Comparison of ENCODE assay signal across 14 cellular contexts in the genomic region with DNA sequence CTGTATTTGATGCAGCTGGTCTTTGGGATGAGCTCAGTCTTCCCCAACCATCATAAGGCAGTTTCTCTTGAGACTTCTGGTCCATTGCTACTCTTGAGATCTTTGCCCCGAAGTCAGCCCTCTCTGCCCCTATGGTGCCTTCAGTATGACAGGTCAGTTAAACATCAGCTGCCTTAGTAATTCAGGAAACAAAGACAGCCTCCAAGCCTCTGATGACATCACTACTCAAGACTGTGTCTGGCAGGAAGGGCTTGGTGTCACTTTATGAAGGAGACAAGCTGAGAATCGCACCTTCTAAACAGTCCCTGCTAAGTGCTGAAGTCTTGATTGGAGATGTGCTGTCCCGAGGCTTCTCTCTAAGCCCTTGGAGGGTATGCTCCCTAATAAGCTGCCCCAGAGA.
A peak's percentile ranks its signal among the peaks of the same experiment; 100 is the strongest.
DNase-seq lines count a peak whose midpoint lies in the region; ATAC-seq, FAIRE-seq and TF ChIP-seq lines count a peak whose summit lies in the region.
"Had no signal": no experiment of that assay in that cellular context is flagged by ENCODE, and none has a peak within 500 bp of the region (broad histone marks: within the 10 kb centered on the region; RNA-seq: fewer than 3 reads in every experiment).

No MANE protein-coding gene starts in this region.

- H3K4me3 Mint-ChIP-seq in HFFc6 (peak overlapping the region; percentile 72), immature natural killer cell (peak overlapping the region in 1 of 5 donors; percentile 1)
- H3K4me3 Mint-ChIP-seq: activated CD4-positive, alpha-beta memory T cell treated with anti-CD3 and anti-CD28 coated beads for 36 hours; naive B cell had no signal

- H3K27ac ChIP-seq in A549 = peak overlapping the region; percentile 37 to 50; a peak in 3 of 6 replicates
- peak overlapping the region; percentile 18 for H3K27ac ChIP-seq in brain microvascular endothelial cell
- no peak overlapping the region for H3K27ac ChIP-seq in gastrocnemius medialis
- H3K27ac ChIP-seq: BLaER1 had no signal

- no peak for TF ChIP-seq CTCF in A549 (IDR thresholded peaks at IDR 0.05)
- no peak for TF ChIP-seq CTCF in HFFc6 (IDR thresholded peaks at IDR 0.05)
- TF ChIP-seq CTCF in brain microvascular endothelial cell (IDR thresholded peaks at IDR 0.05; ENCODE audit: low read depth, low read length, missing control alignments) = no peak
- TF ChIP-seq CTCF in gastrocnemius medialis (IDR thresholded peaks at IDR 0.05 in 4 of 5, conservative IDR thresholded peaks at IDR 0.05 in 1 of 5) = no peak

- peak overlapping the region; percentile 59 for H3K4me2 ChIP-seq in A549
- H3K4me2 ChIP-seq: BLaER1 had no signal

- POLR2A ChIA-PET in A549 (lab: Yijun Ruan, JAX) = no interaction called here

- H3K4me3 ChIP-seq in A549 (no peak overlapping the region), brain microvascular endothelial cell (ENCODE audit: low read depth, low read length) (no peak overlapping the region), gastrocnemius medialis (no peak overlapping the region)
- H3K4me3 ChIP-seq: BLaER1, stomach had no signal

- WGBS in A549 (ENCODE audit: missing lambda C conversion rate) = 2% methylated on average over 3 of the region's 3 CpGs

- no peaks in the 10 kb centered on the region; the same call in 1 of the 2 replicates for H3K27me3 Mint-ChIP-seq in HFFc6 (ENCODE audit: insufficient read depth)
- no peaks in the 10 kb centered on the region for H3K27me3 Mint-ChIP-seq in immature natural killer cell (ENCODE audit: low read depth in 3 of 3)
- H3K27me3 Mint-ChIP-seq: activated CD4-positive, alpha-beta memory T cell treated with anti-CD3 and anti-CD28 coated beads for 36 hours; naive B cell had no signal

- no peak for TF ChIP-seq EP300 in A549 (IDR thresholded peaks at IDR 0.05)

- H3K4me1 Mint-ChIP-seq in HFFc6 (ENCODE audit: low read depth) = peaks cover 55% of the 10 kb centered on the region
- H3K4me1 Mint-ChIP-seq in immature natural killer cell = peaks cover 9 to 11% of the 10 kb centered on the region in 2 donors
- H3K4me1 Mint-ChIP-seq: naive B cell had no signal

- TF ChIP-seq RAD21 in A549 (conservative IDR thresholded peaks at IDR 0.05 in 1 of 2, IDR thresholded peaks at IDR 0.05 in 1 of 2) = no peak

- TF ChIP-seq POLR2A in A549 (IDR thresholded peaks at IDR 0.05; ENCODE audit: low read length) (no peak), gastrocnemius medialis (IDR thresholded peaks at IDR 0.05) (no peak)

- H3K27me3 ChIP-seq in brain microvascular endothelial cell (replicated peaks) (no peaks in the 10 kb centered on the region), gastrocnemius medialis (no peaks in the 10 kb centered on the region)
- H3K27me3 ChIP-seq: BLaER1, stomach had no signal

- no peaks in the 10 kb centered on the region for H3K36me3 Mint-ChIP-seq in HFFc6 (ENCODE audit: low read depth)
- H3K36me3 Mint-ChIP-seq in immature natural killer cell = no peaks in the 10 kb centered on the region
- H3K36me3 Mint-ChIP-seq: activated CD4-positive, alpha-beta memory T cell treated with anti-CD3 and anti-CD28 coated beads for 36 hours; naive B cell had no signal

- ATAC-seq in A549 (peak; percentile 88 to 92), HG02938 (IDR thresholded peaks at IDR 0.05; ENCODE audit: unreplicated experiment) (no peak), gastrocnemius medialis (no peak)

- CTCF ChIA-PET in A549 (lab: Yijun Ruan, JAX) = interaction anchor here (1.9 kb wide), 1 partner anchor 13 kb away, joined by 10 read pairs; no protein-coding TSS in a partner anchor

- no peaks in the 10 kb centered on the region for H3K9me3 Mint-ChIP-seq in HFFc6
- no peaks in the 10 kb centered on the region for H3K9me3 Mint-ChIP-seq in immature natural killer cell
- H3K9me3 Mint-ChIP-seq: activated CD4-positive, alpha-beta memory T cell treated with anti-CD3 and anti-CD28 coated beads for 36 hours; naive B cell had no signal

- no peaks in the 10 kb centered on the region for H3K9me3 ChIP-seq in A549
- H3K9me3 ChIP-seq in gastrocnemius medialis = no peaks in the 10 kb centered on the region
- H3K9me3 ChIP-seq: BLaER1, stomach had no signal

- DNase-seq in A549 (ENCODE audit: low read depth in 1 of 2, low spot score in 1 of 2) (peak; percentile 50 to 72), HFFc6 (peak; percentile 57), brain microvascular endothelial cell (peak; percentile 61), immature natural killer cell (peak; percentile 38 to 53 (median 51)), head of caudate nucleus (no peak), gastrocnemius medialis (no peak), NCI-H146 (lab: John Stamatoyannopoulos, UW) (no peak)
- DNase-seq: activated CD4-positive, alpha-beta memory T cell treated with anti-CD3 and anti-CD28 coated beads for 36 hours; naive B cell; NCI-H2171 treated with DMSO at 0.1 percent for 48 hours; stimulated activated CD4-positive, alpha-beta T cell treated with anti-CD3 and anti-CD28 coated beads, Interleukin-15, amount 100 ng/mL, for 24 hours; stomach had no signal

- in situ Hi-C loops in brain microvascular endothelial cell (cut with HindIII; ENCODE audit: low pct_ligation_motif_present, low sequenced_read_pairs) = no loop called here
- in situ Hi-C loops in gastrocnemius medialis (cut with MboI; ENCODE audit: low sequenced_read_pairs in 4 of 4) = no loop called here

- no peak for FAIRE-seq in A549 (lab: Jason Lieb, UNC)

- H3K36me3 ChIP-seq in brain microvascular endothelial cell (replicated peaks) (no peaks in the 10 kb centered on the region), gastrocnemius medialis (no peaks in the 10 kb centered on the region)
- H3K36me3 ChIP-seq: BLaER1, stomach had no signal

- intact Hi-C loops in head of caudate nucleus (cut with DNase I) = no loop called here
- intact Hi-C loops in gastrocnemius medialis (cut with DNase I; ENCODE audit: low total_unique reads) = no loop called here

- H3K4me1 ChIP-seq in A549 = peaks cover 15% of the 10 kb centered on the region
- H3K4me1 ChIP-seq in gastrocnemius medialis = peaks cover 5 to 11% of the 10 kb centered on the region in 2 donors
- H3K4me1 ChIP-seq: BLaER1 had no signal

- H3K27ac Mint-ChIP-seq in HFFc6 (peak overlapping the region; percentile 82), immature natural killer cell (peak overlapping the region in 5 of 6 donors; percentile 69 to 88 (median 84))
- H3K27ac Mint-ChIP-seq: activated CD4-positive, alpha-beta memory T cell treated with anti-CD3 and anti-CD28 coated beads for 36 hours; naive B cell had no signal

TF ChIP-seq in A549, 52 proteins besides CTCF, POLR2A, EP300 and RAD21:
- TF ChIP-seq HDAC2 (IDR thresholded peaks at IDR 0.05) (no peak), JUN (IDR thresholded peaks at IDR 0.05) (no peak), HOXB5 (CRISPR knock-in tag; IDR thresholded peaks at IDR 0.05) (no peak)
- TF ChIP-seq, protein P1, sequence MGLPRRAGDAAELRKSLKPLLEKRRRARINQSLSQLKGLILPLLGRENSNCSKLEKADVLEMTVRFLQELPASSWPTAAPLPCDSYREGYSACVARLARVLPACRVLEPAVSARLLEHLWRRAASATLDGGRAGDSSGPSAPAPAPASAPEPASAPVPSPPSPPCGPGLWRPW (IDR thresholded peaks at IDR 0.05) = no peak

Comparison
In these comparisons a context has a peak if more than half of its experiments do, and no peak if none do; other contexts are left out.
1. ATAC-seq: peak in A549 (2 of 2); none in HG02938 (single experiment) and gastrocnemius medialis (0 of 2).
2. DNase-seq: peak in A549 (2 of 2), HFFc6 (single experiment), brain microvascular endothelial cell (single experiment) and immature natural killer cell (3 of 3); none in head of caudate nucleus (0 of 42), gastrocnemius medialis (0 of 2) and NCI-H146 (single experiment).
3. H3K27ac ChIP-seq: peak in A549 (2 of 2) and brain microvascular endothelial cell (single experiment); none in gastrocnemius medialis (0 of 4).